ENCODE assay signal across 1 cellular context in the genomic region with DNA sequence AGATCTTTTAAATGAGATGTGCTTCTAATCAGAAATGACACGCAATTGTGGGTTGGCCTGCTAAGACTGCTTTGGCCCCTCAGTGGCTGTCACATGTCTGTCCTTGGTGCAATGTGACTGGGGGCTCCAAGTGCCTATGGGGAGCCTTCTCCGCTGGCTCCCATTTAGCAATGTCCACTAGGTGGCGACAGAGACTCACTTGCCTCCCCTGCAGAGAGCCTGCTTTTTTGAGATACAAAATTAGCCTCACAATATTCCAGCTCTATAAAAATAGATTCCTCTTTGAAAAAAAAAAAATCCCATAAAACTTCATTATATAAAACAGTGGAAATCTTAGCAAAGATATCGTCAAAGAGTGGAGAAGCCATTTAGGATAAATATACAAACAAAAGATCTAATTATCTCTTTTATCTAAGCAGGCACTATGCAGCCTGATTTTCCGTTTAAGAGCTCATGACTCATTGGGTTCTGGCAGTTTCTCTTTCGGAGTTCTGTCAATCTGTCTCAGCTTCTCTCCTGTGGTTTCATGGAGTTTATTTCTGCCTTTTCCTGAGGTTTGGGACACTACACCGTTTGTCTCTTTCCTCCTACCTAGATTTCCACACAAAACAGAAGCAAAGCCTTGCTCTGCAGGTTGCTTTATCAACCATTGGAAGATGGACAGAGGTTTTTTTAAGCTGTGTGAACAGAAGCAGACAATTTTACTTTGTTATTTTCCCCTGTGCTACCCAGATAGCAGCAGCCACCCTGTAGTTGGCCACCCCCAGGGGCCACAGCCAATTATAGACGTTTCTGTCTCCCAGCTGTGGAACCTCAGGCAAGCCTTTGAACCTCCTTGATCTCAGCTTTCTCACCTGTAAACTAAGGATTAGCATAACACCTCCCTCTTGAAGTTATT.
TF ChIP-seq lines count a peak whose summit lies in the region.

No MANE protein-coding gene starts in this region.

TF ChIP-seq in HEK293, 187 proteins besides CTCF, POLR2A, EP300 and RAD21 (continued from another document):
- TF ChIP-seq, protein P1, sequence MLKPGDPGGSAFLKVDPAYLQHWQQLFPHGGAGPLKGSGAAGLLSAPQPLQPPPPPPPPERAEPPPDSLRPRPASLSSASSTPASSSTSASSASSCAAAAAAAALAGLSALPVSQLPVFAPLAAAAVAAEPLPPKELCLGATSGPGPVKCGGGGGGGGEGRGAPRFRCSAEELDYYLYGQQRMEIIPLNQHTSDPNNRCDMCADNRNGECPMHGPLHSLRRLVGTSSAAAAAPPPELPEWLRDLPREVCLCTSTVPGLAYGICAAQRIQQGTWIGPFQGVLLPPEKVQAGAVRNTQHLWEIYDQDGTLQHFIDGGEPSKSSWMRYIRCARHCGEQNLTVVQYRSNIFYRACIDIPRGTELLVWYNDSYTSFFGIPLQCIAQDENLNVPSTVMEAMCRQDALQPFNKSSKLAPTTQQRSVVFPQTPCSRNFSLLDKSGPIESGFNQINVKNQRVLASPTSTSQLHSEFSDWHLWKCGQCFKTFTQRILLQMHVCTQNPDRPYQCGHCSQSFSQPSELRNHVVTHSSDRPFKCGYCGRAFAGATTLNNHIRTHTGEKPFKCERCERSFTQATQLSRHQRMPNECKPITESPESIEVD (tag by site-specific recombination; IDR thresholded peaks at IDR 0.05): 0 out of 2 replicates have a peak, but pooled peaks have one; percentile 22
- TF ChIP-seq ZNF561 (tag by site-specific recombination; IDR thresholded peaks at IDR 0.05; ENCODE audit: borderline replicate concordance) (no peak), ZSCAN30 (tag by site-specific recombination; IDR thresholded peaks at IDR 0.05) (no peak), ZNF24 (tag by site-specific recombination; IDR thresholded peaks at IDR 0.05) (no peak), ZEB2 (tag by site-specific recombination; IDR thresholded peaks at IDR 0.05) (peak; percentile 34; the same call in 1 of the 2 replicates), ZNF654 (tag by site-specific recombination; IDR thresholded peaks at IDR 0.05; ENCODE audit: low read depth) (peak; percentile 86), ZNF394 (tag by site-specific recombination; IDR thresholded peaks at IDR 0.05; ENCODE audit: borderline replicate concordance) (peak; percentile 34; the same call in 1 of the 2 replicates), ZNF670 (tag by site-specific recombination; IDR thresholded peaks at IDR 0.05; ENCODE audit: low read depth) (no peak), GLIS1 (tag by site-specific recombination; IDR thresholded peaks at IDR 0.05) (peak; percentile 73), GFI1B (tag by site-specific recombination; IDR thresholded peaks at IDR 0.05) (peak; percentile 18; the same call in 1 of the 2 replicates), ZNF830 (tag by site-specific recombination; IDR thresholded peaks at IDR 0.05; ENCODE audit: low read depth) (no peak), KLF1 (tag by site-specific recombination; IDR thresholded peaks at IDR 0.05) (no peak), ZNF140 (tag by site-specific recombination; IDR thresholded peaks at IDR 0.05) (no peak), ZNF510 (tag by site-specific recombination; IDR thresholded peaks at IDR 0.05; ENCODE audit: insufficient replicate concordance) (no peak)
- TF ChIP-seq, protein P2, sequence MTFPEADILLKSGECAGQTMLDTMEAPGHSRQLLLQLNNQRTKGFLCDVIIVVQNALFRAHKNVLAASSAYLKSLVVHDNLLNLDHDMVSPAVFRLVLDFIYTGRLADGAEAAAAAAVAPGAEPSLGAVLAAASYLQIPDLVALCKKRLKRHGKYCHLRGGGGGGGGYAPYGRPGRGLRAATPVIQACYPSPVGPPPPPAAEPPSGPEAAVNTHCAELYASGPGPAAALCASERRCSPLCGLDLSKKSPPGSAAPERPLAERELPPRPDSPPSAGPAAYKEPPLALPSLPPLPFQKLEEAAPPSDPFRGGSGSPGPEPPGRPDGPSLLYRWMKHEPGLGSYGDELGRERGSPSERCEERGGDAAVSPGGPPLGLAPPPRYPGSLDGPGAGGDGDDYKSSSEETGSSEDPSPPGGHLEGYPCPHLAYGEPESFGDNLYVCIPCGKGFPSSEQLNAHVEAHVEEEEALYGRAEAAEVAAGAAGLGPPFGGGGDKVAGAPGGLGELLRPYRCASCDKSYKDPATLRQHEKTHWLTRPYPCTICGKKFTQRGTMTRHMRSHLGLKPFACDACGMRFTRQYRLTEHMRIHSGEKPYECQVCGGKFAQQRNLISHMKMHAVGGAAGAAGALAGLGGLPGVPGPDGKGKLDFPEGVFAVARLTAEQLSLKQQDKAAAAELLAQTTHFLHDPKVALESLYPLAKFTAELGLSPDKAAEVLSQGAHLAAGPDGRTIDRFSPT (tag by site-specific recombination; IDR thresholded peaks at IDR 0.05): no peak
- TF ChIP-seq, protein P3, sequence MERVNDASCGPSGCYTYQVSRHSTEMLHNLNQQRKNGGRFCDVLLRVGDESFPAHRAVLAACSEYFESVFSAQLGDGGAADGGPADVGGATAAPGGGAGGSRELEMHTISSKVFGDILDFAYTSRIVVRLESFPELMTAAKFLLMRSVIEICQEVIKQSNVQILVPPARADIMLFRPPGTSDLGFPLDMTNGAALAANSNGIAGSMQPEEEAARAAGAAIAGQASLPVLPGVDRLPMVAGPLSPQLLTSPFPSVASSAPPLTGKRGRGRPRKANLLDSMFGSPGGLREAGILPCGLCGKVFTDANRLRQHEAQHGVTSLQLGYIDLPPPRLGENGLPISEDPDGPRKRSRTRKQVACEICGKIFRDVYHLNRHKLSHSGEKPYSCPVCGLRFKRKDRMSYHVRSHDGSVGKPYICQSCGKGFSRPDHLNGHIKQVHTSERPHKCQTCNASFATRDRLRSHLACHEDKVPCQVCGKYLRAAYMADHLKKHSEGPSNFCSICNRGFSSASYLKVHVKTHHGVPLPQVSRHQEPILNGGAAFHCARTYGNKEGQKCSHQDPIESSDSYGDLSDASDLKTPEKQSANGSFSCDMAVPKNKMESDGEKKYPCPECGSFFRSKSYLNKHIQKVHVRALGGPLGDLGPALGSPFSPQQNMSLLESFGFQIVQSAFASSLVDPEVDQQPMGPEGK (tag by site-specific recombination; IDR thresholded peaks at IDR 0.05): peak; percentile 44; the same call in 1 of the 2 replicates
